In genomic region chr1:2052096-2052569, GRCh38 we compare ENCODE assay signal across 1 cellular context.
TF ChIP-seq lines count a peak whose summit lies in the region.

No MANE protein-coding gene starts in this region.

TF ChIP-seq in HEK293, 187 proteins besides CTCF, POLR2A, EP300 and RAD21 (continued from another document):
- no peak for TF ChIP-seq ZNF610 (tag by site-specific recombination; IDR thresholded peaks at IDR 0.05; ENCODE audit: borderline replicate concordance)
- TF ChIP-seq REPIN1 (tag by site-specific recombination; IDR thresholded peaks at IDR 0.05; ENCODE audit: low read depth): no peak
- no peak for TF ChIP-seq HOXC10 (CRISPR knock-in tag; IDR thresholded peaks at IDR 0.05)
- no peak for TF ChIP-seq PATZ1 (tag by site-specific recombination; IDR thresholded peaks at IDR 0.05)
- no peak for TF ChIP-seq ZNF677 (tag by site-specific recombination; IDR thresholded peaks at IDR 0.05)
- TF ChIP-seq ZNF837 (tag by site-specific recombination; IDR thresholded peaks at IDR 0.05): no peak
- no peak for TF ChIP-seq MEIS1 (CRISPR knock-in tag; IDR thresholded peaks at IDR 0.05; ENCODE audit: borderline replicate concordance)
- TF ChIP-seq ZNF362 (tag by site-specific recombination; IDR thresholded peaks at IDR 0.05): no peak
- TF ChIP-seq ZNF184 (tag by site-specific recombination; IDR thresholded peaks at IDR 0.05): no peak
- TF ChIP-seq PRDM1 (tag by site-specific recombination; IDR thresholded peaks at IDR 0.05): peak; percentile 52; the same call in 1 of the 2 replicates
- TF ChIP-seq ZNF704 (tag by site-specific recombination; IDR thresholded peaks at IDR 0.05): no peak
- no peak for TF ChIP-seq EGR2 (tag by site-specific recombination; IDR thresholded peaks at IDR 0.05; ENCODE audit: low read depth)
- peak; percentile 78; the same call in 1 of the 2 replicates for TF ChIP-seq SCRT1 (tag by site-specific recombination; IDR thresholded peaks at IDR 0.05; ENCODE audit: borderline replicate concordance)
- TF ChIP-seq ZNF664 (tag by site-specific recombination; IDR thresholded peaks at IDR 0.05): no peak
- TF ChIP-seq ZNF19 (tag by site-specific recombination; IDR thresholded peaks at IDR 0.05; ENCODE audit: low read depth): no peak
- no peak for TF ChIP-seq ZNF350 (tag by site-specific recombination; IDR thresholded peaks at IDR 0.05)
- TF ChIP-seq ZNF18 (tag by site-specific recombination; IDR thresholded peaks at IDR 0.05): no peak
- no peak for TF ChIP-seq ZNF169 (tag by site-specific recombination; IDR thresholded peaks at IDR 0.05)
- TF ChIP-seq ZNF654 (tag by site-specific recombination; IDR thresholded peaks at IDR 0.05; ENCODE audit: low read depth): no peak
- TF ChIP-seq ZNF473 (tag by site-specific recombination; IDR thresholded peaks at IDR 0.05): no peak
- no peak for TF ChIP-seq ZNF404 (tag by site-specific recombination; IDR thresholded peaks at IDR 0.05)
- TF ChIP-seq ZNF76 (tag by site-specific recombination; IDR thresholded peaks at IDR 0.05; ENCODE audit: borderline replicate concordance, low read depth): peak; percentile 33; the same call in 1 of the 2 replicates
- TF ChIP-seq TRIM28 (IDR thresholded peaks at IDR 0.05; ENCODE audit: borderline replicate concordance, low read length): no peak
- no peak for TF ChIP-seq KLF10 (tag by site-specific recombination; IDR thresholded peaks at IDR 0.05)
- no peak for TF ChIP-seq MZF1 (tag by site-specific recombination; IDR thresholded peaks at IDR 0.05; ENCODE audit: borderline replicate concordance)
- TF ChIP-seq ZIC2 (tag by site-specific recombination; IDR thresholded peaks at IDR 0.05): no peak
- TF ChIP-seq ZNF37A (tag by site-specific recombination; IDR thresholded peaks at IDR 0.05): no peak
- TF ChIP-seq ZNF221 (tag by site-specific recombination; IDR thresholded peaks at IDR 0.05; ENCODE audit: borderline replicate concordance): no peak
- TF ChIP-seq ZNF544 (tag by site-specific recombination; IDR thresholded peaks at IDR 0.05): no peak
- TF ChIP-seq ZNF513 (tag by site-specific recombination; IDR thresholded peaks at IDR 0.05): no peak
- no peak for TF ChIP-seq ZNF768 (tag by site-specific recombination; IDR thresholded peaks at IDR 0.05)
- TF ChIP-seq ZNF660 (tag by site-specific recombination; IDR thresholded peaks at IDR 0.05): no peak
- TF ChIP-seq ZNF449 (tag by site-specific recombination; IDR thresholded peaks at IDR 0.05): no peak
- TF ChIP-seq ZNF132 (tag by site-specific recombination; IDR thresholded peaks at IDR 0.05; ENCODE audit: borderline replicate concordance): no peak
- peak; percentile 88 for TF ChIP-seq ZNF366 (tag by site-specific recombination; conservative IDR thresholded peaks at IDR 0.05)
- TF ChIP-seq FEZF1 (tag by site-specific recombination; IDR thresholded peaks at IDR 0.05): no peak
- no peak for TF ChIP-seq ZNF174 (tag by site-specific recombination; IDR thresholded peaks at IDR 0.05)
- TF ChIP-seq ZNF155 (tag by site-specific recombination; IDR thresholded peaks at IDR 0.05): no peak
- TF ChIP-seq ZNF416 (tag by site-specific recombination; IDR thresholded peaks at IDR 0.05): no peak
- TF ChIP-seq ZNF24 (tag by site-specific recombination; IDR thresholded peaks at IDR 0.05): no peak
- TF ChIP-seq ZNF791 (tag by site-specific recombination; IDR thresholded peaks at IDR 0.05): no peak
- no peak for TF ChIP-seq ZNF555 (tag by site-specific recombination; conservative IDR thresholded peaks at IDR 0.05)
- TF ChIP-seq ZNF510 (tag by site-specific recombination; IDR thresholded peaks at IDR 0.05; ENCODE audit: insufficient replicate concordance): no peak
- TF ChIP-seq SP2 (tag by site-specific recombination; IDR thresholded peaks at IDR 0.05): peak; percentile 89
- TF ChIP-seq ZNF114 (tag by site-specific recombination; IDR thresholded peaks at IDR 0.05): no peak
- no peak for TF ChIP-seq AEBP2 (tag by site-specific recombination; IDR thresholded peaks at IDR 0.05; ENCODE audit: borderline replicate concordance)
